ENCODE assay signal across 2 cellular contexts in the genomic region with DNA sequence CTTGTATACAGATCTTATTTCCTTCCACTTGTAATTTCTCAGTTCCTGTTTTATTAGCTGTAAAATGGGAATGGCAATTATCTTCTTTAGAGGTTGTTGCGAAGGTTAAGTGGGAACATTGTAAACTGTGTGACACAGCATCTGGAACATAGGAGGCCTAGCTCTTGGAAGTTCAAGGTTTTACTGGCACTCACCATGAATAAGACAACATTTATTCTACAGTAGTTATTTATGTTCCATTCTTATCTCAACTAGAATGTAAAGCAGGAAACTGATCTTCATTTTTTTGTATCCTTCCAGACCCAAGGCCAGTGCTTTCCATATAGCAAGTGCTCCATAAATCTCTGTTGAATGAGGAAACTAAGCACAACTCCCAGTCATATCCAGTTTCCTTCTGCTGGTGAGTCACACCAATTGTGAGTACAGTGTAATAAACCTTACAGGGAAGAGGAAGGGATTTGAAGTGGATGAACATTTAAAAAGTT.
A peak's percentile ranks its signal among the peaks of the same experiment; 100 is the strongest.
TF ChIP-seq lines count a peak whose summit lies in the region.

No MANE protein-coding gene starts in this region.

TF ChIP-seq in HEK293, 187 proteins besides CTCF, POLR2A, EP300 and RAD21 (continued from another document and continues in another):
- TF ChIP-seq, protein P1, sequence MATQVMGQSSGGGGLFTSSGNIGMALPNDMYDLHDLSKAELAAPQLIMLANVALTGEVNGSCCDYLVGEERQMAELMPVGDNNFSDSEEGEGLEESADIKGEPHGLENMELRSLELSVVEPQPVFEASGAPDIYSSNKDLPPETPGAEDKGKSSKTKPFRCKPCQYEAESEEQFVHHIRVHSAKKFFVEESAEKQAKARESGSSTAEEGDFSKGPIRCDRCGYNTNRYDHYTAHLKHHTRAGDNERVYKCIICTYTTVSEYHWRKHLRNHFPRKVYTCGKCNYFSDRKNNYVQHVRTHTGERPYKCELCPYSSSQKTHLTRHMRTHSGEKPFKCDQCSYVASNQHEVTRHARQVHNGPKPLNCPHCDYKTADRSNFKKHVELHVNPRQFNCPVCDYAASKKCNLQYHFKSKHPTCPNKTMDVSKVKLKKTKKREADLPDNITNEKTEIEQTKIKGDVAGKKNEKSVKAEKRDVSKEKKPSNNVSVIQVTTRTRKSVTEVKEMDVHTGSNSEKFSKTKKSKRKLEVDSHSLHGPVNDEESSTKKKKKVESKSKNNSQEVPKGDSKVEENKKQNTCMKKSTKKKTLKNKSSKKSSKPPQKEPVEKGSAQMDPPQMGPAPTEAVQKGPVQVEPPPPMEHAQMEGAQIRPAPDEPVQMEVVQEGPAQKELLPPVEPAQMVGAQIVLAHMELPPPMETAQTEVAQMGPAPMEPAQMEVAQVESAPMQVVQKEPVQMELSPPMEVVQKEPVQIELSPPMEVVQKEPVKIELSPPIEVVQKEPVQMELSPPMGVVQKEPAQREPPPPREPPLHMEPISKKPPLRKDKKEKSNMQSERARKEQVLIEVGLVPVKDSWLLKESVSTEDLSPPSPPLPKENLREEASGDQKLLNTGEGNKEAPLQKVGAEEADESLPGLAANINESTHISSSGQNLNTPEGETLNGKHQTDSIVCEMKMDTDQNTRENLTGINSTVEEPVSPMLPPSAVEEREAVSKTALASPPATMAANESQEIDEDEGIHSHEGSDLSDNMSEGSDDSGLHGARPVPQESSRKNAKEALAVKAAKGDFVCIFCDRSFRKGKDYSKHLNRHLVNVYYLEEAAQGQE (tag by site-specific recombination; IDR thresholded peaks at IDR 0.05), result 0 out of 2 replicates have a peak, but pooled peaks have one; percentile 29
- TF ChIP-seq SCRT1 (tag by site-specific recombination; IDR thresholded peaks at IDR 0.05; ENCODE audit: borderline replicate concordance) (peak; percentile 96), HOXD13 (CRISPR knock-in tag; IDR thresholded peaks at IDR 0.05; ENCODE audit: borderline replicate concordance) (peak; percentile 80), KLF7 (tag by site-specific recombination; IDR thresholded peaks at IDR 0.05; ENCODE audit: borderline replicate concordance) (peak; percentile 91; the same call in 1 of the 2 replicates), ZNF214 (tag by site-specific recombination; IDR thresholded peaks at IDR 0.05; ENCODE audit: borderline replicate concordance) (peak; percentile 44; the same call in 1 of the 2 replicates), ZNF571 (tag by site-specific recombination; IDR thresholded peaks at IDR 0.05) (no peak)
- TF ChIP-seq, protein P2, sequence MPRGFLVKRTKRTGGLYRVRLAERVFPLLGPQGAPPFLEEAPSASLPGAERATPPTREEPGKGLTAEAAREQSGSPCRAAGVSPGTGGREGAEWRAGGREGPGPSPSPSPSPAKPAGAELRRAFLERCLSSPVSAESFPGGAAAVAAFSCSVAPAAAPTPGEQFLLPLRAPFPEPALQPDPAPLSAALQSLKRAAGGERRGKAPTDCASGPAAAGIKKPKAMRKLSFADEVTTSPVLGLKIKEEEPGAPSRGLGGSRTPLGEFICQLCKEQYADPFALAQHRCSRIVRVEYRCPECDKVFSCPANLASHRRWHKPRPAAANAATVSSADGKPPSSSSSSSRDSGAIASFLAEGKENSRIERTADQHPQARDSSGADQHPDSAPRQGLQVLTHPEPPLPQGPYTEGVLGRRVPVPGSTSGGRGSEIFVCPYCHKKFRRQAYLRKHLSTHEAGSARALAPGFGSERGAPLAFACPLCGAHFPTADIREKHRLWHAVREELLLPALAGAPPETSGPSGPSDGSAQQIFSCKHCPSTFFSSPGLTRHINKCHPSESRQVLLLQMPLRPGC (tag by site-specific recombination; IDR thresholded peaks at IDR 0.05), result peak; percentile 99
- TF ChIP-seq, protein P3, sequence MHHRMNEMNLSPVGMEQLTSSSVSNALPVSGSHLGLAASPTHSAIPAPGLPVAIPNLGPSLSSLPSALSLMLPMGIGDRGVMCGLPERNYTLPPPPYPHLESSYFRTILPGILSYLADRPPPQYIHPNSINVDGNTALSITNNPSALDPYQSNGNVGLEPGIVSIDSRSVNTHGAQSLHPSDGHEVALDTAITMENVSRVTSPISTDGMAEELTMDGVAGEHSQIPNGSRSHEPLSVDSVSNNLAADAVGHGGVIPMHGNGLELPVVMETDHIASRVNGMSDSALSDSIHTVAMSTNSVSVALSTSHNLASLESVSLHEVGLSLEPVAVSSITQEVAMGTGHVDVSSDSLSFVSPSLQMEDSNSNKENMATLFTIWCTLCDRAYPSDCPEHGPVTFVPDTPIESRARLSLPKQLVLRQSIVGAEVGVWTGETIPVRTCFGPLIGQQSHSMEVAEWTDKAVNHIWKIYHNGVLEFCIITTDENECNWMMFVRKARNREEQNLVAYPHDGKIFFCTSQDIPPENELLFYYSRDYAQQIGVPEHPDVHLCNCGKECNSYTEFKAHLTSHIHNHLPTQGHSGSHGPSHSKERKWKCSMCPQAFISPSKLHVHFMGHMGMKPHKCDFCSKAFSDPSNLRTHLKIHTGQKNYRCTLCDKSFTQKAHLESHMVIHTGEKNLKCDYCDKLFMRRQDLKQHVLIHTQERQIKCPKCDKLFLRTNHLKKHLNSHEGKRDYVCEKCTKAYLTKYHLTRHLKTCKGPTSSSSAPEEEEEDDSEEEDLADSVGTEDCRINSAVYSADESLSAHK (tag by site-specific recombination; IDR thresholded peaks at IDR 0.05), result peak; percentile 99

TF ChIP-seq in WTC11, 78 proteins besides CTCF, POLR2A, EP300 and RAD21 (continued from another document):
- TF ChIP-seq, protein P4, sequence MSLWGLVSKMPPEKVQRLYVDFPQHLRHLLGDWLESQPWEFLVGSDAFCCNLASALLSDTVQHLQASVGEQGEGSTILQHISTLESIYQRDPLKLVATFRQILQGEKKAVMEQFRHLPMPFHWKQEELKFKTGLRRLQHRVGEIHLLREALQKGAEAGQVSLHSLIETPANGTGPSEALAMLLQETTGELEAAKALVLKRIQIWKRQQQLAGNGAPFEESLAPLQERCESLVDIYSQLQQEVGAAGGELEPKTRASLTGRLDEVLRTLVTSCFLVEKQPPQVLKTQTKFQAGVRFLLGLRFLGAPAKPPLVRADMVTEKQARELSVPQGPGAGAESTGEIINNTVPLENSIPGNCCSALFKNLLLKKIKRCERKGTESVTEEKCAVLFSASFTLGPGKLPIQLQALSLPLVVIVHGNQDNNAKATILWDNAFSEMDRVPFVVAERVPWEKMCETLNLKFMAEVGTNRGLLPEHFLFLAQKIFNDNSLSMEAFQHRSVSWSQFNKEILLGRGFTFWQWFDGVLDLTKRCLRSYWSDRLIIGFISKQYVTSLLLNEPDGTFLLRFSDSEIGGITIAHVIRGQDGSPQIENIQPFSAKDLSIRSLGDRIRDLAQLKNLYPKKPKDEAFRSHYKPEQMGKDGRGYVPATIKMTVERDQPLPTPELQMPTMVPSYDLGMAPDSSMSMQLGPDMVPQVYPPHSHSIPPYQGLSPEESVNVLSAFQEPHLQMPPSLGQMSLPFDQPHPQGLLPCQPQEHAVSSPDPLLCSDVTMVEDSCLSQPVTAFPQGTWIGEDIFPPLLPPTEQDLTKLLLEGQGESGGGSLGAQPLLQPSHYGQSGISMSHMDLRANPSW (CRISPR knock-in tag; conservative IDR thresholded peaks at IDR 0.05; ENCODE audit: low read depth), result no peak
- TF ChIP-seq, protein P5, sequence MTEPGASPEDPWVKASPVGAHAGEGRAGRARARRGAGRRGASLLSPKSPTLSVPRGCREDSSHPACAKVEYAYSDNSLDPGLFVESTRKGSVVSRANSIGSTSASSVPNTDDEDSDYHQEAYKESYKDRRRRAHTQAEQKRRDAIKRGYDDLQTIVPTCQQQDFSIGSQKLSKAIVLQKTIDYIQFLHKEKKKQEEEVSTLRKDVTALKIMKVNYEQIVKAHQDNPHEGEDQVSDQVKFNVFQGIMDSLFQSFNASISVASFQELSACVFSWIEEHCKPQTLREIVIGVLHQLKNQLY (CRISPR knock-in tag; IDR thresholded peaks at IDR 0.05), result no peak
TF ChIP-seq in WTC11: peak in this region for 0.
